ENCODE assay signal across 8 cellular contexts in genomic region chr1:23664837-23665795, GRCh38. TPM values are rescaled to one million over a fixed set of nuclear protein-coding genes. Genes with fewer than 3 reads are reported as not detected.
A peak's percentile ranks its signal among the peaks of the same experiment; 100 is the strongest.
DNase-seq lines count a peak whose midpoint lies in the region; ATAC-seq, FAIRE-seq and TF ChIP-seq lines count a peak whose summit lies in the region.

No MANE protein-coding gene starts in this region.

- ATAC-seq in pancreas (no peak), GM21717 (IDR thresholded peaks at IDR 0.05; ENCODE audit: unreplicated experiment) (no peak), HG03196 (IDR thresholded peaks at IDR 0.05; ENCODE audit: unreplicated experiment) (no peak)

- H2AFZ ChIP-seq in hepatocyte, result no peak overlapping the region

- H3K9me2 ChIP-seq in hepatocyte (replicated peaks; ENCODE audit: insufficient read depth), result no peaks in the 10 kb centered on the region

- no peaks in the 10 kb centered on the region for H3K36me3 ChIP-seq in pancreas
- no peaks in the 10 kb centered on the region for H3K36me3 ChIP-seq in hepatocyte (replicated peaks; ENCODE audit: insufficient read depth, low read depth)

- H3K27me3 ChIP-seq in pancreas, result no peaks in the 10 kb centered on the region
- H3K27me3 ChIP-seq in hepatocyte, result no peaks in the 10 kb centered on the region

- H3K9me3 ChIP-seq in pancreas, result no peaks in the 10 kb centered on the region
- no peaks in the 10 kb centered on the region for H3K9me3 ChIP-seq in hepatocyte (ENCODE audit: low read depth)

- no peak overlapping the region for H3K4me2 ChIP-seq in hepatocyte

- no peaks in the 10 kb centered on the region for H4K20me1 ChIP-seq in hepatocyte (ENCODE audit: insufficient read depth, poor library complexity, severe bottlenecking)

- no peaks in the 10 kb centered on the region for H3K4me1 ChIP-seq in pancreas
- H3K4me1 ChIP-seq in hepatocyte (ENCODE audit: insufficient read depth), result no peaks in the 10 kb centered on the region

- H3K27ac ChIP-seq in C4-2B, result no peak overlapping the region
- H3K27ac ChIP-seq in pancreas, result no peak overlapping the region
- H3K27ac ChIP-seq in hepatocyte, result no peak overlapping the region

- intact Hi-C loops in pancreas (cut with DNase I), result no loop called here

- DNase-seq in GM13976 (ENCODE audit: low spot score) (peak; percentile 59), RPMI8226 (peak; percentile 55), fibroblast of the aortic adventitia (ENCODE audit: low read depth) (peak; percentile 56), pancreas (no peak), hepatocyte (ENCODE audit: low spot score) (no peak)

- no peak for FAIRE-seq in pancreas (lab: Jason Lieb, UNC)

- H3K4me3 ChIP-seq in fibroblast of the aortic adventitia (ENCODE audit: low read depth, low read length) (no peak overlapping the region), pancreas (no peak overlapping the region), hepatocyte (no peak overlapping the region)

- TF ChIP-seq CTCF in C4-2B (conservative IDR thresholded peaks at IDR 0.05) (peak; percentile 40), GM13976 (IDR thresholded peaks at IDR 0.05; ENCODE audit: borderline replicate concordance, control extremely low read depth, extremely low read depth, insufficient read depth, missing control alignments) (no peak), fibroblast of the aortic adventitia (IDR thresholded peaks at IDR 0.05; ENCODE audit: insufficient read depth, low read length) (peak; percentile 42), pancreas (IDR thresholded peaks at IDR 0.05) (no peak), hepatocyte (IDR thresholded peaks at IDR 0.05; ENCODE audit: poor library complexity) (no peak)

- in situ Hi-C loops in GM13976 (cut with MboI; ENCODE audit: low sequenced_read_pairs, unreplicated experiment), result no loop called here

- 58 to 64% methylated on average over 11 of the region's 11 CpGs for WGBS in pancreas, 2 donors
- WGBS in hepatocyte (ENCODE audit: low lambda C conversion rate, missing lambda C conversion rate), result 60% methylated on average over 11 of the region's 11 CpGs

- no peaks in the 10 kb centered on the region for H3K79me2 ChIP-seq in hepatocyte

RNA-seq across cellular contexts. Expression of gene RPL11, which starts 26.5 kb away (rescaled TPM):
- total RNA-seq in fibroblast of the aortic adventitia (ENCODE audit: low replicate concordance) (442 and 1,073 TPM in 2 replicates), pancreas (100 to 1,000 TPM; 511 to 819 (median 681) TPM), hepatocyte (828 and 862 TPM in 2 replicates)
- polyA plus RNA-seq in pancreas (1,000 to 10,000 TPM; 1,351 to 1,484 TPM), hepatocyte (526 and 593 TPM in 2 replicates)

Comparison
In these comparisons a context has a peak if more than half of its experiments do, and no peak if none do; other contexts are left out.
1. CTCF ChIP-seq: peak in C4-2B (single experiment) and fibroblast of the aortic adventitia (single experiment); none in GM13976 (single experiment), pancreas (0 of 4) and hepatocyte (single experiment).
2. DNase-seq: peak in GM13976 (single experiment), RPMI8226 (single experiment) and fibroblast of the aortic adventitia (single experiment); none in pancreas (0 of 6) and hepatocyte (single experiment).